Comparison of ENCODE assay signal across 8 cellular contexts in the genomic region with DNA sequence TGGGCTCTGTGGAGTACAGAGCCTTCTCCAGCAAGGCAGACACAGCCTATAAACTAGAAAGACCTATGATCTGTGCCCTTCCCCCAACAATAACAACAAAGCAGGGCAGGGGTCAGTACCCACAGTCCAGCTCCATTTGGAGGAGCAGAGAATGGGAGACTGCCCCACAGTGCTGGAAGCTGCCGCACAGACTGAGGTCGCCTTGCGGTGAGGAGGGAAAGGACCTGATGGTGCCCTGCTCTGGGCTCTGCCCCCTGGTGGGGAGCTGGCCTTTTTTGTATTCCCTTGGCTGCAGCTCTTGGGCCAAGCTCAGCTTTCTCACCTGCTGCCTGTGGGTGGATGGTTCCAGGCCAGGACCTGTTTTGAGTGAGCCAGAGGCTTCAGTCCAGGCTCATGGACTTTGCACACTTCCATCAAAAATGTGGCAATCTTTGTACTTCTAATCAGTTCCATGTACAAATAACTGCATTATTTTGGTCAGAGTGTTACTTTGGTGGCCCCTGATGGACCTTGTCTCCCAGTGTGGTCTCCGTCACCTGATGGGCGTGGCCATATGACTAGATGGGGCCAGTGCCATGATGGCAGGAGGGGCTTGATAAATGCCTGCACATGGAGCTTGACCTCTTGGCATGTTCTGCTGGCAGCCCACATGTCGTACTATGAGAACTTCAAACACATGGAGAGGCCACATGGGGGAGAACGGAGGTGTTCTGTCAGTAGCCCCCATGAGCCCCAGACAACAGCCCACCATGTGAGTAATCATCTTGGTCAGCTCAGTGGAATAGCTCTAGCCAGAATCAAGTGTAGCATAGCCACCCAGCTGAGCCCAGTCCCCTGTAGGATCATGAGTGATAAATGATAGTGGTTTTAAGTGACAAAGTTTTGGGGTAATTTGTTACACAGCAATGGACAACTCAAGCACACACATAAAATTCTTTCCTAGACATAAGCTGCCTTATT. TPM values are rescaled to one million over a fixed set of nuclear protein-coding genes. Genes with fewer than 3 reads are reported as not detected.
A peak's percentile ranks its signal among the peaks of the same experiment; 100 is the strongest.
DNase-seq lines count a peak whose midpoint lies in the region; ATAC-seq and TF ChIP-seq lines count a peak whose summit lies in the region.

No MANE protein-coding gene starts in this region.

- H3K4me1 ChIP-seq in DOHH2 (ENCODE audit: control insufficient read depth, low read length) (no peaks in the 10 kb centered on the region), left ventricle myocardium inferior (peaks cover 44% of the 10 kb centered on the region)

- H3K4me3 ChIP-seq in DOHH2 (ENCODE audit: low read length) (no peak overlapping the region), left ventricle myocardium inferior (no peak overlapping the region)

- intact Hi-C loops in left ventricle myocardium inferior (cut with micrococcal nuclease): no loop called here

- peaks cover 4% of the 10 kb centered on the region; the same call in 1 of the 2 replicates for H4K20me1 ChIP-seq in DOHH2 (ENCODE audit: control insufficient read depth, insufficient read depth, low read depth, low read length)

- H3K27me3 Mint-ChIP-seq in activated naive CD4-positive, alpha-beta T cell treated with anti-CD3 and anti-CD28 coated beads, Interleukin-2, amount 10 ng/mL, durations not matched to agents 7 days and 5 days: peaks cover 64% of the 10 kb centered on the region

- CTCF ChIA-PET in activated naive CD4-positive, alpha-beta T cell treated with anti-CD3 and anti-CD28 coated beads, Interleukin-2, amount 10 ng/mL, durations not matched to agents 7 days and 5 days (lab: Charles Lee): interaction anchor here (0.6 to 2.4 kb wide), 9 partner anchors 9 to 1662 kb away, joined by 3 to 8 read pairs (median 4); partner anchors contain the start of gene EPN2

- H3K27ac ChIP-seq in DOHH2 (ENCODE audit: low read depth, low read length): no peak overlapping the region
- H3K27ac ChIP-seq in left ventricle myocardium inferior (replicated peaks): peak overlapping the region; percentile 58

- H3K4me1 Mint-ChIP-seq in activated naive CD4-positive, alpha-beta T cell treated with anti-CD3 and anti-CD28 coated beads, Interleukin-2, amount 10 ng/mL, durations not matched to agents 7 days and 5 days: no peaks in the 10 kb centered on the region

- H3K27ac Mint-ChIP-seq in activated naive CD4-positive, alpha-beta T cell treated with anti-CD3 and anti-CD28 coated beads, Interleukin-2, amount 10 ng/mL, durations not matched to agents 7 days and 5 days: no peak overlapping the region

- H3F3A ChIP-seq in DOHH2 (ENCODE audit: control insufficient read depth, insufficient read depth): no peaks in the 10 kb centered on the region

- peaks cover 4% of the 10 kb centered on the region; the same call in 1 of the 2 replicates for H3K27me3 ChIP-seq in DOHH2 (ENCODE audit: control insufficient read depth, low read length)
- no peaks in the 10 kb centered on the region for H3K27me3 ChIP-seq in left ventricle myocardium inferior (ENCODE audit: low read depth)

- in situ Hi-C loops in SK-MEL-5 (cut with HindIII; ENCODE audit: low pct_unique_long_range_greater_than_20kb, low sequenced_read_pairs): no loop called here

- peak; percentile 76 for DNase-seq in SK-MEL-5 (ENCODE audit: low read depth, low spot score)
- DNase-seq in activated naive CD4-positive, alpha-beta T cell treated with anti-CD3 and anti-CD28 coated beads, Interleukin-2, amount 10 ng/mL, durations not matched to agents 7 days and 5 days: peak; percentile 80
- DNase-seq in left ventricle myocardium inferior: peak; percentile 63
- DNase-seq in stimulated activated CD4-positive, alpha-beta T cell treated with anti-CD3 and anti-CD28 coated beads, Interleukin-15, amount 100 ng/mL, for 24 hours: peak; percentile 76
- no peak for DNase-seq in NCI-H446 treated with DMSO at 0.1 percent for 48 hours (lab: John Stamatoyannopoulos, UW)

- peak; percentile 81 for TF ChIP-seq CTCF in DOHH2 (IDR thresholded peaks at IDR 0.05; ENCODE audit: low read depth, low read length, poor library complexity, severe bottlenecking)
- TF ChIP-seq CTCF in left ventricle myocardium inferior (IDR thresholded peaks at IDR 0.05; ENCODE audit: borderline replicate concordance): peak; percentile 78

- no peaks in the 10 kb centered on the region for H3K36me3 Mint-ChIP-seq in activated naive CD4-positive, alpha-beta T cell treated with anti-CD3 and anti-CD28 coated beads, Interleukin-2, amount 10 ng/mL, durations not matched to agents 7 days and 5 days

- H3K9me3 ChIP-seq in DOHH2 (ENCODE audit: control insufficient read depth, insufficient read depth, low read length) (no peaks in the 10 kb centered on the region), left ventricle myocardium inferior (replicated peaks) (no peaks in the 10 kb centered on the region)

- no peaks in the 10 kb centered on the region for H3K9me2 ChIP-seq in DOHH2 (replicated peaks; ENCODE audit: control insufficient read depth, low read length)

- H3K36me3 ChIP-seq in DOHH2 (ENCODE audit: control insufficient read depth, low read length) (no peaks in the 10 kb centered on the region), left ventricle myocardium inferior (peaks cover 17% of the 10 kb centered on the region)

- no peak overlapping the region for H3K4me2 ChIP-seq in DOHH2 (ENCODE audit: low read length)

- peak; percentile 72 for ATAC-seq in HG02798 (IDR thresholded peaks at IDR 0.05; ENCODE audit: poor library complexity, unreplicated experiment)
- ATAC-seq in HG03342 (IDR thresholded peaks at IDR 0.05; ENCODE audit: unreplicated experiment): no peak

- H3K4me3 Mint-ChIP-seq in activated naive CD4-positive, alpha-beta T cell treated with anti-CD3 and anti-CD28 coated beads, Interleukin-2, amount 10 ng/mL, durations not matched to agents 7 days and 5 days: no peak overlapping the region

- H3K79me2 ChIP-seq in DOHH2 (ENCODE audit: control insufficient read depth, low read length): no peaks in the 10 kb centered on the region

- H3K9me3 Mint-ChIP-seq in activated naive CD4-positive, alpha-beta T cell treated with anti-CD3 and anti-CD28 coated beads, Interleukin-2, amount 10 ng/mL, durations not matched to agents 7 days and 5 days: no peaks in the 10 kb centered on the region

RNA-seq across cellular contexts. Expression of gene B9D1, which starts 24.2 kb away (rescaled TPM):
- total RNA-seq in SK-MEL-5 (2014; rRNA removed; shearing (Covaris generic)): 14.8 and 19.0 TPM in 2 replicates
- 27.5 and 27.8 TPM in 2 replicates for polyA plus RNA-seq in SK-MEL-5 (2015; cell fraction: cytosol; rRNA removed)
- polyA plus RNA-seq in SK-MEL-5 (2015; cell fraction: nucleus; rRNA removed): 37.6 and 40.4 TPM in 2 replicates
- total RNA-seq in left ventricle myocardium inferior: 8.8 TPM

RNA-seq across cellular contexts. Expression of gene MAPK7, which starts 40.0 kb away (rescaled TPM):
- 2.1 and 3.8 TPM in 2 replicates for total RNA-seq in SK-MEL-5 (2014; rRNA removed; shearing (Covaris generic))
- 17.4 and 17.7 TPM in 2 replicates for polyA plus RNA-seq in SK-MEL-5 (2015; cell fraction: cytosol; rRNA removed)
- polyA plus RNA-seq in SK-MEL-5 (2015; cell fraction: nucleus; rRNA removed): 35.9 and 87.0 TPM in 2 replicates
- total RNA-seq in left ventricle myocardium inferior: 11.4 TPM

RNA-seq across cellular contexts. Expression of gene MFAP4, which starts 48.7 kb away (rescaled TPM):
- total RNA-seq in SK-MEL-5 (2014; rRNA removed; shearing (Covaris generic)): not detected in 2 replicates
- not detected in 2 replicates for polyA plus RNA-seq in SK-MEL-5 (2015; cell fraction: cytosol; rRNA removed)
- not detected in 2 replicates for polyA plus RNA-seq in SK-MEL-5 (2015; cell fraction: nucleus; rRNA removed)
- 65.6 TPM for total RNA-seq in left ventricle myocardium inferior

Comparison
In these comparisons a context has a peak if more than half of its experiments do, and no peak if none do; other contexts are left out.
1. RNA of gene MFAP4, which starts 48.7 kb away (total RNA-seq): 65.6 TPM in left ventricle myocardium inferior (single experiment); not detected in SK-MEL-5; every median in the first group is over 10 times any median in the second.